In the genomic region with DNA sequence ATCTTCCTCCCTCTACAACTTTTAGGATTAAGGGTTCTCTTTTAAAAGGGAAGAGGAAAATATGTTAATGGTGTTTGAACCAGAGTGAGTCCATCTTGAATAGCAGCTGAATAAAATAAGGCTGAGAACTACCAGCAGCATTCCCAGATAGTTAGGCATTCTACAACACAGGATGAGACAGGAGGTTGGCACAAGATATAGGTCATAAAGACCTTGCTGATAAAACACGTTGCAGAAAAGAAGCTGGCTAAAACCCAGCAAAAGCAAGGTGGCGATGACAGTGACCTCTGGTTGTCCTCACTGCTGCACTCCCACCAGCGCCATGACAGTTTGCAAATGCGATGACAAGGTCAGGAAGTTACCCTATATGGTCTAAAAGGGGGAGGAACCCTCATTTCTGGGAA, we compare ENCODE assay signal across 1 cellular context.
TF ChIP-seq lines count a peak whose summit lies in the region.

No MANE protein-coding gene starts in this region.

TF ChIP-seq in K562, 482 proteins besides CTCF, POLR2A, EP300 and RAD21 (continued from another document and continues in another):
- TF ChIP-seq, protein P1, sequence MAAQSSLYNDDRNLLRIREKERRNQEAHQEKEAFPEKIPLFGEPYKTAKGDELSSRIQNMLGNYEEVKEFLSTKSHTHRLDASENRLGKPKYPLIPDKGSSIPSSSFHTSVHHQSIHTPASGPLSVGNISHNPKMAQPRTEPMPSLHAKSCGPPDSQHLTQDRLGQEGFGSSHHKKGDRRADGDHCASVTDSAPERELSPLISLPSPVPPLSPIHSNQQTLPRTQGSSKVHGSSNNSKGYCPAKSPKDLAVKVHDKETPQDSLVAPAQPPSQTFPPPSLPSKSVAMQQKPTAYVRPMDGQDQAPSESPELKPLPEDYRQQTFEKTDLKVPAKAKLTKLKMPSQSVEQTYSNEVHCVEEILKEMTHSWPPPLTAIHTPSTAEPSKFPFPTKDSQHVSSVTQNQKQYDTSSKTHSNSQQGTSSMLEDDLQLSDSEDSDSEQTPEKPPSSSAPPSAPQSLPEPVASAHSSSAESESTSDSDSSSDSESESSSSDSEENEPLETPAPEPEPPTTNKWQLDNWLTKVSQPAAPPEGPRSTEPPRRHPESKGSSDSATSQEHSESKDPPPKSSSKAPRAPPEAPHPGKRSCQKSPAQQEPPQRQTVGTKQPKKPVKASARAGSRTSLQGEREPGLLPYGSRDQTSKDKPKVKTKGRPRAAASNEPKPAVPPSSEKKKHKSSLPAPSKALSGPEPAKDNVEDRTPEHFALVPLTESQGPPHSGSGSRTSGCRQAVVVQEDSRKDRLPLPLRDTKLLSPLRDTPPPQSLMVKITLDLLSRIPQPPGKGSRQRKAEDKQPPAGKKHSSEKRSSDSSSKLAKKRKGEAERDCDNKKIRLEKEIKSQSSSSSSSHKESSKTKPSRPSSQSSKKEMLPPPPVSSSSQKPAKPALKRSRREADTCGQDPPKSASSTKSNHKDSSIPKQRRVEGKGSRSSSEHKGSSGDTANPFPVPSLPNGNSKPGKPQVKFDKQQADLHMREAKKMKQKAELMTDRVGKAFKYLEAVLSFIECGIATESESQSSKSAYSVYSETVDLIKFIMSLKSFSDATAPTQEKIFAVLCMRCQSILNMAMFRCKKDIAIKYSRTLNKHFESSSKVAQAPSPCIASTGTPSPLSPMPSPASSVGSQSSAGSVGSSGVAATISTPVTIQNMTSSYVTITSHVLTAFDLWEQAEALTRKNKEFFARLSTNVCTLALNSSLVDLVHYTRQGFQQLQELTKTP (IDR thresholded peaks at IDR 0.05; ENCODE audit: low read depth in 1 of 2, partially characterized antibody in 2 of 2): no peak
- TF ChIP-seq, protein P2, sequence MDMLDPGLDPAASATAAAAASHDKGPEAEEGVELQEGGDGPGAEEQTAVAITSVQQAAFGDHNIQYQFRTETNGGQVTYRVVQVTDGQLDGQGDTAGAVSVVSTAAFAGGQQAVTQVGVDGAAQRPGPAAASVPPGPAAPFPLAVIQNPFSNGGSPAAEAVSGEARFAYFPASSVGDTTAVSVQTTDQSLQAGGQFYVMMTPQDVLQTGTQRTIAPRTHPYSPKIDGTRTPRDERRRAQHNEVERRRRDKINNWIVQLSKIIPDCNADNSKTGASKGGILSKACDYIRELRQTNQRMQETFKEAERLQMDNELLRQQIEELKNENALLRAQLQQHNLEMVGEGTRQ (CRISPR knock-in tag; IDR thresholded peaks at IDR 0.05): no peak
- no peak for TF ChIP-seq FOXJ3 (CRISPR knock-in tag; IDR thresholded peaks at IDR 0.05)
- TF ChIP-seq, protein P3, sequence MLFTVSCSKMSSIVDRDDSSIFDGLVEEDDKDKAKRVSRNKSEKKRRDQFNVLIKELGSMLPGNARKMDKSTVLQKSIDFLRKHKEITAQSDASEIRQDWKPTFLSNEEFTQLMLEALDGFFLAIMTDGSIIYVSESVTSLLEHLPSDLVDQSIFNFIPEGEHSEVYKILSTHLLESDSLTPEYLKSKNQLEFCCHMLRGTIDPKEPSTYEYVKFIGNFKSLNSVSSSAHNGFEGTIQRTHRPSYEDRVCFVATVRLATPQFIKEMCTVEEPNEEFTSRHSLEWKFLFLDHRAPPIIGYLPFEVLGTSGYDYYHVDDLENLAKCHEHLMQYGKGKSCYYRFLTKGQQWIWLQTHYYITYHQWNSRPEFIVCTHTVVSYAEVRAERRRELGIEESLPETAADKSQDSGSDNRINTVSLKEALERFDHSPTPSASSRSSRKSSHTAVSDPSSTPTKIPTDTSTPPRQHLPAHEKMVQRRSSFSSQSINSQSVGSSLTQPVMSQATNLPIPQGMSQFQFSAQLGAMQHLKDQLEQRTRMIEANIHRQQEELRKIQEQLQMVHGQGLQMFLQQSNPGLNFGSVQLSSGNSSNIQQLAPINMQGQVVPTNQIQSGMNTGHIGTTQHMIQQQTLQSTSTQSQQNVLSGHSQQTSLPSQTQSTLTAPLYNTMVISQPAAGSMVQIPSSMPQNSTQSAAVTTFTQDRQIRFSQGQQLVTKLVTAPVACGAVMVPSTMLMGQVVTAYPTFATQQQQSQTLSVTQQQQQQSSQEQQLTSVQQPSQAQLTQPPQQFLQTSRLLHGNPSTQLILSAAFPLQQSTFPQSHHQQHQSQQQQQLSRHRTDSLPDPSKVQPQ (CRISPR knock-in tag; IDR thresholded peaks at IDR 0.05; ENCODE audit: borderline replicate concordance): no peak
- TF ChIP-seq CEBPB (tag; IDR thresholded peaks at IDR 0.05): no peak
- TF ChIP-seq, protein P4, sequence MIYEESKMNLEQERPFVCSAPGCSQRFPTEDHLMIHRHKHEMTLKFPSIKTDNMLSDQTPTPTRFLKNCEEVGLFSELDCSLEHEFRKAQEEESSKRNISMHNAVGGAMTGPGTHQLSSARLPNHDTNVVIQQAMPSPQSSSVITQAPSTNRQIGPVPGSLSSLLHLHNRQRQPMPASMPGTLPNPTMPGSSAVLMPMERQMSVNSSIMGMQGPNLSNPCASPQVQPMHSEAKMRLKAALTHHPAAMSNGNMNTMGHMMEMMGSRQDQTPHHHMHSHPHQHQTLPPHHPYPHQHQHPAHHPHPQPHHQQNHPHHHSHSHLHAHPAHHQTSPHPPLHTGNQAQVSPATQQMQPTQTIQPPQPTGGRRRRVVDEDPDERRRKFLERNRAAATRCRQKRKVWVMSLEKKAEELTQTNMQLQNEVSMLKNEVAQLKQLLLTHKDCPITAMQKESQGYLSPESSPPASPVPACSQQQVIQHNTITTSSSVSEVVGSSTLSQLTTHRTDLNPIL (CRISPR knock-in tag; IDR thresholded peaks at IDR 0.05): no peak
- no peak for TF ChIP-seq HDAC3 (IDR thresholded peaks at IDR 0.05; ENCODE audit: borderline replicate concordance, partially characterized antibody)
- no peak for TF ChIP-seq PRMT5 (CRISPR knock-in tag; IDR thresholded peaks at IDR 0.05)
- TF ChIP-seq, protein P5, sequence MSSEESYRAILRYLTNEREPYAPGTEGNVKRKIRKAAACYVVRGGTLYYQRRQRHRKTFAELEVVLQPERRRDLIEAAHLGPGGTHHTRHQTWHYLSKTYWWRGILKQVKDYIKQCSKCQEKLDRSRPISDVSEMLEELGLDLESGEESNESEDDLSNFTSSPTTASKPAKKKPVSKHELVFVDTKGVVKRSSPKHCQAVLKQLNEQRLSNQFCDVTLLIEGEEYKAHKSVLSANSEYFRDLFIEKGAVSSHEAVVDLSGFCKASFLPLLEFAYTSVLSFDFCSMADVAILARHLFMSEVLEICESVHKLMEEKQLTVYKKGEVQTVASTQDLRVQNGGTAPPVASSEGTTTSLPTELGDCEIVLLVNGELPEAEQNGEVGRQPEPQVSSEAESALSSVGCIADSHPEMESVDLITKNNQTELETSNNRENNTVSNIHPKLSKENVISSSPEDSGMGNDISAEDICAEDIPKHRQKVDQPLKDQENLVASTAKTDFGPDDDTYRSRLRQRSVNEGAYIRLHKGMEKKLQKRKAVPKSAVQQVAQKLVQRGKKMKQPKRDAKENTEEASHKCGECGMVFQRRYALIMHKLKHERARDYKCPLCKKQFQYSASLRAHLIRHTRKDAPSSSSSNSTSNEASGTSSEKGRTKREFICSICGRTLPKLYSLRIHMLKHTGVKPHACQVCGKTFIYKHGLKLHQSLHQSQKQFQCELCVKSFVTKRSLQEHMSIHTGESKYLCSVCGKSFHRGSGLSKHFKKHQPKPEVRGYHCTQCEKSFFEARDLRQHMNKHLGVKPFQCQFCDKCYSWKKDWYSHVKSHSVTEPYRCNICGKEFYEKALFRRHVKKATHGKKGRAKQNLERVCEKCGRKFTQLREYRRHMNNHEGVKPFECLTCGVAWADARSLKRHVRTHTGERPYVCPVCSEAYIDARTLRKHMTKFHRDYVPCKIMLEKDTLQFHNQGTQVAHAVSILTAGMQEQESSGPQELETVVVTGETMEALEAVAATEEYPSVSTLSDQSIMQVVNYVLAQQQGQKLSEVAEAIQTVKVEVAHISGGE (CRISPR knock-in tag; IDR thresholded peaks at IDR 0.05): no peak
- TF ChIP-seq DDX20 (tag; IDR thresholded peaks at IDR 0.05; ENCODE audit: low read depth): peak; percentile 54; the same call in 1 of the 2 replicates
- TF ChIP-seq CBFA2T3 (IDR thresholded peaks at IDR 0.05): no peak
- TF ChIP-seq ARNT (IDR thresholded peaks at IDR 0.05): no peak
- no peak for TF ChIP-seq TRIM24 (IDR thresholded peaks at IDR 0.05)
- 0 out of 2 replicates have a peak, but pooled peaks have one; percentile 50 for TF ChIP-seq ZNF175 (CRISPR knock-in tag; IDR thresholded peaks at IDR 0.05; ENCODE audit: low read depth)
- TF ChIP-seq ZNF583 (CRISPR knock-in tag; IDR thresholded peaks at IDR 0.05): 0 out of 2 replicates have a peak, but pooled peaks have one; percentile 31
- 0 out of 2 replicates have a peak, but pooled peaks have one; percentile 39 for TF ChIP-seq ESRRA (IDR thresholded peaks at IDR 0.05; ENCODE audit: borderline replicate concordance, low read depth)
- TF ChIP-seq SRSF3 (IDR thresholded peaks at IDR 0.05; ENCODE audit: insufficient read depth, low read length): no peak
- TF ChIP-seq, protein P6, sequence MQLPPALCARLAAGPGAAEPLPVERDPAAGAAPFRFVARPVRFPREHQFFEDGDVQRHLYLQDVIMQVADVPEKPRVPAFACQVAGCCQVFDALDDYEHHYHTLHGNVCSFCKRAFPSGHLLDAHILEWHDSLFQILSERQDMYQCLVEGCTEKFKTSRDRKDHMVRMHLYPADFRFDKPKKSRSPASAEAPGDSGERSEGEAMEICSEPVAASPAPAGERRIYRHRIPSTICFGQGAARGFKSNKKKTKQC (CRISPR knock-in tag; IDR thresholded peaks at IDR 0.05): no peak
- no peak for TF ChIP-seq HNRNPLL (IDR thresholded peaks at IDR 0.05; ENCODE audit: low read depth, low read length, poor library complexity, severe bottlenecking)
- no peak for TF ChIP-seq TARDBP (IDR thresholded peaks at IDR 0.05)
- no peak for TF ChIP-seq ZNF699 (CRISPR knock-in tag; IDR thresholded peaks at IDR 0.05; ENCODE audit: insufficient replicate concordance)
- TF ChIP-seq NUFIP1 (IDR thresholded peaks at IDR 0.05; ENCODE audit: partially characterized antibody): no peak
- TF ChIP-seq ZNF507 (tag; conservative IDR thresholded peaks at IDR 0.05): no peak
- TF ChIP-seq MYC (IDR thresholded peaks at IDR 0.05; ENCODE audit: low read depth, low read length): no peak
- TF ChIP-seq MYC (CRISPR knock-in tag; IDR thresholded peaks at IDR 0.05; ENCODE audit: borderline replicate concordance, low read depth): no peak
- no peak for TF ChIP-seq CHD2 (IDR thresholded peaks at IDR 0.05; ENCODE audit: low read depth, low read length)
- TF ChIP-seq THRAP3 (IDR thresholded peaks at IDR 0.05; ENCODE audit: borderline replicate concordance): no peak
- no peak for TF ChIP-seq RBM39 (optimal IDR thresholded peaks at IDR 0.05; ENCODE audit: low read depth, low read length)
- TF ChIP-seq HOXB6 (CRISPR knock-in tag; IDR thresholded peaks at IDR 0.05; ENCODE audit: borderline replicate concordance): no peak
- TF ChIP-seq, protein P7, sequence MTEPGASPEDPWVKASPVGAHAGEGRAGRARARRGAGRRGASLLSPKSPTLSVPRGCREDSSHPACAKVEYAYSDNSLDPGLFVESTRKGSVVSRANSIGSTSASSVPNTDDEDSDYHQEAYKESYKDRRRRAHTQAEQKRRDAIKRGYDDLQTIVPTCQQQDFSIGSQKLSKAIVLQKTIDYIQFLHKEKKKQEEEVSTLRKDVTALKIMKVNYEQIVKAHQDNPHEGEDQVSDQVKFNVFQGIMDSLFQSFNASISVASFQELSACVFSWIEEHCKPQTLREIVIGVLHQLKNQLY (CRISPR knock-in tag; conservative IDR thresholded peaks at IDR 0.05): no peak
- TF ChIP-seq U2AF2 (optimal IDR thresholded peaks at IDR 0.05; ENCODE audit: low read depth, low read length): no peak
- TF ChIP-seq, protein P8, sequence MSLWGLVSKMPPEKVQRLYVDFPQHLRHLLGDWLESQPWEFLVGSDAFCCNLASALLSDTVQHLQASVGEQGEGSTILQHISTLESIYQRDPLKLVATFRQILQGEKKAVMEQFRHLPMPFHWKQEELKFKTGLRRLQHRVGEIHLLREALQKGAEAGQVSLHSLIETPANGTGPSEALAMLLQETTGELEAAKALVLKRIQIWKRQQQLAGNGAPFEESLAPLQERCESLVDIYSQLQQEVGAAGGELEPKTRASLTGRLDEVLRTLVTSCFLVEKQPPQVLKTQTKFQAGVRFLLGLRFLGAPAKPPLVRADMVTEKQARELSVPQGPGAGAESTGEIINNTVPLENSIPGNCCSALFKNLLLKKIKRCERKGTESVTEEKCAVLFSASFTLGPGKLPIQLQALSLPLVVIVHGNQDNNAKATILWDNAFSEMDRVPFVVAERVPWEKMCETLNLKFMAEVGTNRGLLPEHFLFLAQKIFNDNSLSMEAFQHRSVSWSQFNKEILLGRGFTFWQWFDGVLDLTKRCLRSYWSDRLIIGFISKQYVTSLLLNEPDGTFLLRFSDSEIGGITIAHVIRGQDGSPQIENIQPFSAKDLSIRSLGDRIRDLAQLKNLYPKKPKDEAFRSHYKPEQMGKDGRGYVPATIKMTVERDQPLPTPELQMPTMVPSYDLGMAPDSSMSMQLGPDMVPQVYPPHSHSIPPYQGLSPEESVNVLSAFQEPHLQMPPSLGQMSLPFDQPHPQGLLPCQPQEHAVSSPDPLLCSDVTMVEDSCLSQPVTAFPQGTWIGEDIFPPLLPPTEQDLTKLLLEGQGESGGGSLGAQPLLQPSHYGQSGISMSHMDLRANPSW (CRISPR knock-in tag; IDR thresholded peaks at IDR 0.05): no peak
- TF ChIP-seq GATAD2B (IDR thresholded peaks at IDR 0.05; ENCODE audit: borderline replicate concordance): no peak
- TF ChIP-seq, protein P9, sequence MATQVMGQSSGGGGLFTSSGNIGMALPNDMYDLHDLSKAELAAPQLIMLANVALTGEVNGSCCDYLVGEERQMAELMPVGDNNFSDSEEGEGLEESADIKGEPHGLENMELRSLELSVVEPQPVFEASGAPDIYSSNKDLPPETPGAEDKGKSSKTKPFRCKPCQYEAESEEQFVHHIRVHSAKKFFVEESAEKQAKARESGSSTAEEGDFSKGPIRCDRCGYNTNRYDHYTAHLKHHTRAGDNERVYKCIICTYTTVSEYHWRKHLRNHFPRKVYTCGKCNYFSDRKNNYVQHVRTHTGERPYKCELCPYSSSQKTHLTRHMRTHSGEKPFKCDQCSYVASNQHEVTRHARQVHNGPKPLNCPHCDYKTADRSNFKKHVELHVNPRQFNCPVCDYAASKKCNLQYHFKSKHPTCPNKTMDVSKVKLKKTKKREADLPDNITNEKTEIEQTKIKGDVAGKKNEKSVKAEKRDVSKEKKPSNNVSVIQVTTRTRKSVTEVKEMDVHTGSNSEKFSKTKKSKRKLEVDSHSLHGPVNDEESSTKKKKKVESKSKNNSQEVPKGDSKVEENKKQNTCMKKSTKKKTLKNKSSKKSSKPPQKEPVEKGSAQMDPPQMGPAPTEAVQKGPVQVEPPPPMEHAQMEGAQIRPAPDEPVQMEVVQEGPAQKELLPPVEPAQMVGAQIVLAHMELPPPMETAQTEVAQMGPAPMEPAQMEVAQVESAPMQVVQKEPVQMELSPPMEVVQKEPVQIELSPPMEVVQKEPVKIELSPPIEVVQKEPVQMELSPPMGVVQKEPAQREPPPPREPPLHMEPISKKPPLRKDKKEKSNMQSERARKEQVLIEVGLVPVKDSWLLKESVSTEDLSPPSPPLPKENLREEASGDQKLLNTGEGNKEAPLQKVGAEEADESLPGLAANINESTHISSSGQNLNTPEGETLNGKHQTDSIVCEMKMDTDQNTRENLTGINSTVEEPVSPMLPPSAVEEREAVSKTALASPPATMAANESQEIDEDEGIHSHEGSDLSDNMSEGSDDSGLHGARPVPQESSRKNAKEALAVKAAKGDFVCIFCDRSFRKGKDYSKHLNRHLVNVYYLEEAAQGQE (CRISPR knock-in tag; IDR thresholded peaks at IDR 0.05; ENCODE audit: low read depth): no peak
- no peak for TF ChIP-seq FIP1L1 (IDR thresholded peaks at IDR 0.05; ENCODE audit: low read depth, low read length, poor library complexity, severe bottlenecking)
- no peak for TF ChIP-seq ZNF282 (CRISPR knock-in tag; IDR thresholded peaks at IDR 0.05)
- no peak for TF ChIP-seq NFIX (CRISPR knock-in tag; IDR thresholded peaks at IDR 0.05; ENCODE audit: low read depth)
